In the genomic region with DNA sequence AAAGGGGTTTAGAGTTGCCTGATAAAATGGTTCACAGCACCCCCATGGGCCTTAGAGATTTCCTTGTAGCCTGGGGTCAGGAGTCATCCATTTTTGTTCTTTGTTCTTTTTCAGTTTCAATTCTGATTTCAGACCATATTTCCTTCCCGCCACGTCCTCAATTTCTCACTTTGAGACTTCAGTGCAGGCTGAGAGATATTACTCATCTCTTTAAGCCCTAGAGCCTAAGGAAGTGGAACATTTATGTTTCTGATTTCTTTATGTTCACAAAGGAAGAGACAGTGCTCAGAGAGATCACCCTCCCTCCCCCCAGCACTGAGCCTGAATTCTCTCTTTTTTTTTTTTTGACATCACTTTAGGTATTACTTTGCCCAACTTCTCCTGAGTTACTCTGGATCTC, we compare ENCODE assay signal across 8 cellular contexts. TPM values are rescaled to one million over a fixed set of nuclear protein-coding genes. Genes with fewer than 3 reads are reported as not detected.
DNase-seq lines count a peak whose midpoint lies in the region; ATAC-seq lines count a peak whose summit lies in the region.

No MANE protein-coding gene starts in this region.

- no peaks in the 10 kb centered on the region for H3K9me3 Mint-ChIP-seq in activated T-cell treated with anti-CD3 and anti-CD28 coated beads, Interleukin-2, amount 50 U/mL, for 4 hours

- ATAC-seq in HG03045 (IDR thresholded peaks at IDR 0.05; ENCODE audit: unreplicated experiment) = peak; percentile 57
- ATAC-seq in activated T-cell treated with anti-CD3 and anti-CD28 coated beads, Interleukin-2, amount 50 U/mL, for 4 hours = peak; percentile 93

- no peaks in the 10 kb centered on the region for H3K27me3 Mint-ChIP-seq in activated T-cell treated with anti-CD3 and anti-CD28 coated beads, Interleukin-2, amount 50 U/mL, for 4 hours (ENCODE audit: low read depth)

- peak; percentile 7 to 19 for DNase-seq in activated CD4-positive, alpha-beta T cell treated with anti-CD3 and anti-CD28 coated beads for 24 hours (ENCODE audit: low read depth in 2 of 2)
- no peak for DNase-seq in activated CD4-positive, alpha-beta T cell treated with anti-CD3 and anti-CD28 coated beads for 1 hour
- no peak for DNase-seq in activated T-cell treated with anti-CD3 and anti-CD28 coated beads, Interleukin-2, amount 50 U/mL, for 4 hours
- peak; percentile 50 for DNase-seq in stimulated activated CD4-positive, alpha-beta T cell treated with anti-CD3 and anti-CD28 coated beads, Interleukin-1b, Interleukin-23, amount 100 ng/mL, for 48 hours
- no peak for DNase-seq in NCI-H1417 (lab: John Stamatoyannopoulos, UW)
- DNase-seq in DMS114 treated with DMSO at 0.1 percent for 48 hours (lab: John Stamatoyannopoulos, UW; ENCODE audit: unreplicated experiment) = no peak
- DNase-seq in NCI-H345 treated with DMSO at 0.1 percent for 48 hours (lab: John Stamatoyannopoulos, UW; ENCODE audit: unreplicated experiment) = no peak

- H3K4me1 Mint-ChIP-seq in activated T-cell treated with anti-CD3 and anti-CD28 coated beads, Interleukin-2, amount 50 U/mL, for 4 hours (ENCODE audit: low read depth) = peaks cover 88% of the 10 kb centered on the region

- no peak overlapping the region for H3K4me3 Mint-ChIP-seq in activated T-cell treated with anti-CD3 and anti-CD28 coated beads, Interleukin-2, amount 50 U/mL, for 4 hours

- H3K36me3 Mint-ChIP-seq in activated T-cell treated with anti-CD3 and anti-CD28 coated beads, Interleukin-2, amount 50 U/mL, for 4 hours (ENCODE audit: insufficient read depth) = peaks cover 43% of the 10 kb centered on the region

RNA-seq across cellular contexts. Expression of a gene that starts 56.3 kb away (rescaled TPM):
- total RNA-seq in activated T-cell treated with anti-CD3 and anti-CD28 coated beads, Interleukin-2, amount 50 U/mL, for 4 hours = 100 to 1,000 TPM; 403 to 452 (median 429) TPM

Comparison
In these comparisons a context has a peak if more than half of its experiments do, and no peak if none do; other contexts are left out.
1. DNase-seq: peak in activated CD4-positive, alpha-beta T cell treated with anti-CD3 and anti-CD28 coated beads for 24 hours (2 of 2) and stimulated activated CD4-positive, alpha-beta T cell treated with anti-CD3 and anti-CD28 coated beads, Interleukin-1b, Interleukin-23, amount 100 ng/mL, for 48 hours (single experiment); none in activated CD4-positive, alpha-beta T cell treated with anti-CD3 and anti-CD28 coated beads for 1 hour (single experiment), activated T-cell treated with anti-CD3 and anti-CD28 coated beads, Interleukin-2, amount 50 U/mL, for 4 hours (single experiment), NCI-H1417 (0 of 3), DMS114 treated with DMSO at 0.1 percent for 48 hours (single experiment) and NCI-H345 treated with DMSO at 0.1 percent for 48 hours (single experiment).